Comparison of ENCODE assay signal across 8 cellular contexts in genomic region chr2:9333591-9334171, GRCh38.
DNase-seq lines count a peak whose midpoint lies in the region; ATAC-seq, FAIRE-seq and TF ChIP-seq lines count a peak whose summit lies in the region.

No MANE protein-coding gene starts in this region.

- H3K27me3 ChIP-seq in AG04450 (ENCODE audit: control insufficient read depth, insufficient read depth, low read length) (no peaks in the 10 kb centered on the region), small intestine (ENCODE audit: control insufficient read depth in 2 of 2, insufficient read depth in 2 of 2, low read length in 2 of 2) (no peaks in the 10 kb centered on the region)

- H3K9me3 ChIP-seq in AG04450 (ENCODE audit: control insufficient read depth, insufficient read depth, low read length) = no peaks in the 10 kb centered on the region
- H3K9me3 ChIP-seq in small intestine (ENCODE audit: control insufficient read depth, low read depth) = no peaks in the 10 kb centered on the region

- CTCF ChIA-PET in AG04450 (lab: Charles Lee) = interaction anchor here (0.6 to 2.7 kb wide), 21 partner anchors 10 to 328 kb away, joined by 3 to 23 read pairs (median 4); no protein-coding TSS in a partner anchor

- WGBS in small intestine, 3 donors = 37 to 52% (median 41%) methylated on average over 7 of the region's 7 CpGs

- H3K4me3 ChIP-seq in AG04450 (ENCODE audit: low read depth, low read length) (no peak overlapping the region), astrocyte of the spinal cord (ENCODE audit: low read depth, low read length) (no peak overlapping the region), small intestine (ENCODE audit: low read depth in 1 of 2, low read length in 2 of 2) (no peak overlapping the region)

- in situ Hi-C loops in astrocyte of the spinal cord (cut with HindIII; ENCODE audit: low sequenced_read_pairs) = no loop called here

- peak overlapping the region; percentile 33 for H3K27ac ChIP-seq in AG04450 (ENCODE audit: low read depth, low read length)
- H3K27ac ChIP-seq in small intestine (ENCODE audit: low read depth in 1 of 2, low read length in 1 of 2) = peak overlapping the region; percentile 15 to 47

- TF ChIP-seq CTCF in AG04450 (IDR thresholded peaks at IDR 0.05; ENCODE audit: low read depth, low read length) = peak; percentile 84
- peak; percentile 52 for TF ChIP-seq CTCF in GM12872 (IDR thresholded peaks at IDR 0.05; ENCODE audit: insufficient read depth, low read depth, low read length)
- peak; percentile 88 for TF ChIP-seq CTCF in astrocyte of the spinal cord (IDR thresholded peaks at IDR 0.05; ENCODE audit: low read depth, low read length)

- ATAC-seq in HG02623 (IDR thresholded peaks at IDR 0.05; ENCODE audit: unreplicated experiment) = no peak
- ATAC-seq in GM18861 (IDR thresholded peaks at IDR 0.05; ENCODE audit: unreplicated experiment) = no peak

- H3K36me3 ChIP-seq in small intestine (ENCODE audit: control insufficient read depth in 2 of 2, insufficient read depth in 2 of 2, low read length in 2 of 2) = peaks cover 0 to 3% of the 10 kb centered on the region in 2 donors

- no peak for FAIRE-seq in small intestine (lab: Jason Lieb, UNC)

- POLR2A ChIA-PET in AG04450 (lab: Yijun Ruan, JAX) = interaction anchor here (0.5 to 0.7 kb wide), 4 partner anchors 54 to 128 kb away, joined by 3 to 5 read pairs (median 3); no protein-coding TSS in a partner anchor

- DNase-seq in AG04450 (ENCODE audit: low read depth, low spot score) (peak; percentile 70), NCI-H510A treated with DMSO at 0.1 percent for 48 hours (lab: John Stamatoyannopoulos, UW) (peak; percentile 77), astrocyte of the spinal cord (ENCODE audit: low read depth, low spot score) (peak; percentile 89), iPS DF 19.7 (ENCODE audit: low read depth, low spot score) (peak; percentile 25), small intestine (peak; percentile 85)

- peaks cover 0 to 9% of the 10 kb centered on the region in 2 donors for H3K4me1 ChIP-seq in small intestine (ENCODE audit: control insufficient read depth in 2 of 2, insufficient read depth in 1 of 2, low read depth in 1 of 2, low read length in 1 of 2)

Comparison
In these comparisons a context has a peak if more than half of its experiments do, and no peak if none do; other contexts are left out.
1. DNase-seq: peak in every context shown above with its lines; median percentile 89 in astrocyte of the spinal cord; 85 in small intestine; 77 in NCI-H510A treated with DMSO at 0.1 percent for 48 hours; 70 in AG04450; 25 in iPS DF 19.7.